In the genomic region with DNA sequence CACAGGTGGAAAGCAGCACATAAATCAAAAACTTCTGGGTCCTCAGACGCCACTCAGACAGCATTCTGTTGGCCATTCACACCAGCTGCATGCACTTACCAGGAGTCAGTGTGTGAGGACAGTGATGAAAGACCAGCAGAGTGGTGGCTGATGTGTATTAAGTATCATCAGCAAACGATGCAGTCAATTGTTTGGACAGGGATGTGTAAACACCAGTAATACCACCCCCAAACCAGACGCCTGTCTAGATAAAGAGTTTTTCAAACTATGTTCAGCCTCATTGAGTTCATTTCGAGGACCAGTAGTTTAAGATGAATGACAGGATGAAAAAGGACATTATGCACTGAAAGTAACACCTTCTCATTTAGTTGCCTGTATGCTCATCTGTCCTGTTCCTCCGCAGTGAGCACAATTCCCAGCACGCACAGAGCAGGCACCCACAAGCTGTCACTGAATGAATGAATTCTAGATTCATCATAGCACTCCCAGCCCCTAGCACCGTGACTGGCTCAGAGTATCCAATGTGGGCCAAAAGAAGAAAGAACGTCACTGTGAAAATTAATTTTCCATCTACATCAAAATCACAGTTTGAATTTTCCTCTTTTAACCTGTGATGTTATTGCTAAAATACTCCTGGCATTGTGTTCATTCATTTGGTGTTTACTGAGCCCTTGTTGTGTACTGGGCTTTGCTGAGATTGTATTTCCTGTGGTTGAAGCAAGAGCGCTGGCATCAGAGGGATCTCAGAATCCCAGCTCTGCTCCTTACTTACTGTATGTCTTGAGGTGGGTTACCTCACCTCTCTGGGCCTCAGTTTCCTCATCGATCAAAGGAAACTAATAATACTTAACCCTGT, we compare ENCODE assay signal across 17 cellular contexts.
DNase-seq lines count a peak whose midpoint lies in the region; ATAC-seq and TF ChIP-seq lines count a peak whose summit lies in the region.
"Had no signal": no experiment of that assay in that cellular context is flagged by ENCODE, and none has a peak within 500 bp of the region (broad histone marks: within the 10 kb centered on the region; RNA-seq: fewer than 3 reads in every experiment).

No MANE protein-coding gene starts in this region.

- no peaks in the 10 kb centered on the region for H3K27me3 ChIP-seq in hepatocyte
- H3K27me3 ChIP-seq in Peyer's patch = no peaks in the 10 kb centered on the region

- no peaks in the 10 kb centered on the region for H3K9me3 Mint-ChIP-seq in activated naive CD4-positive, alpha-beta T cell treated with anti-CD3 and anti-CD28 coated beads, Interleukin-2, amount 10 ng/mL, durations not matched to agents 7 days and 5 days
- H3K9me3 Mint-ChIP-seq: stimulated activated naive CD8-positive, alpha-beta T cell treated with anti-CD3 and anti-CD28 coated beads, Interleukin-15, Interleukin-2, amounts not matched to agents 100 ng/mL and 50 ng/mL, for 24 hours had no signal

- no peaks in the 10 kb centered on the region for H3K36me3 Mint-ChIP-seq in activated naive CD4-positive, alpha-beta T cell treated with anti-CD3 and anti-CD28 coated beads, Interleukin-2, amount 10 ng/mL, durations not matched to agents 7 days and 5 days

- H3K4me3 ChIP-seq in hepatocyte (no peak overlapping the region), Peyer's patch (no peak overlapping the region)

- H3K27ac ChIP-seq in hepatocyte (no peak overlapping the region), Peyer's patch (no peak overlapping the region)
- H3K27ac ChIP-seq: parathyroid adenoma had no signal

- H3K4me2 ChIP-seq in hepatocyte = no peak overlapping the region

- H3K9me3 ChIP-seq in hepatocyte (ENCODE audit: low read depth) (no peaks in the 10 kb centered on the region), Peyer's patch (no peaks in the 10 kb centered on the region)

- CTCF ChIA-PET in activated naive CD4-positive, alpha-beta T cell treated with anti-CD3 and anti-CD28 coated beads, Interleukin-2, amount 10 ng/mL, durations not matched to agents 7 days and 5 days (lab: Charles Lee) = no interaction called here

- TF ChIP-seq CTCF in hepatocyte (IDR thresholded peaks at IDR 0.05; ENCODE audit: poor library complexity) (no peak), Peyer's patch (IDR thresholded peaks at IDR 0.05) (no peak)

- H3K36me3 ChIP-seq in hepatocyte (replicated peaks; ENCODE audit: insufficient read depth, low read depth) (no peaks in the 10 kb centered on the region), Peyer's patch (no peaks in the 10 kb centered on the region)

- no peaks in the 10 kb centered on the region for H4K20me1 ChIP-seq in hepatocyte (ENCODE audit: insufficient read depth, poor library complexity, severe bottlenecking)

- peak; percentile 91 for DNase-seq in Caki2 (ENCODE audit: low read depth)
- DNase-seq in NCI-H1417 (lab: John Stamatoyannopoulos, UW) = peak; percentile 85 to 98 (median 98)
- DNase-seq in NCI-H510A treated with DMSO at 0.1 percent for 48 hours (lab: John Stamatoyannopoulos, UW) = peak; percentile 99
- DNase-seq in kidney tubule cell (ENCODE audit: low spot score) = peak; percentile 57
- DNase-seq in hepatocyte (ENCODE audit: low spot score) = no peak
- no peak for DNase-seq in Peyer's patch
- DNase-seq in activated naive CD4-positive, alpha-beta T cell treated with anti-CD3 and anti-CD28 coated beads, Interleukin-2, amount 10 ng/mL, durations not matched to agents 7 days and 5 days = no peak
- DNase-seq: activated CD8-positive, alpha-beta memory T cell treated with anti-CD3 and anti-CD28 coated beads, Interleukin-2, amount 50 U/mL, for 4 hours; activated naive CD4-positive, alpha-beta T cell; Calu3; cortex of kidney; left cardiac atrium; Right ventricle myocardium superior; T-helper 9 cell had no signal

- H3K9me2 ChIP-seq in hepatocyte (replicated peaks; ENCODE audit: insufficient read depth) = no peaks in the 10 kb centered on the region

- 68% methylated on average over 10 of the region's 10 CpGs for WGBS in hepatocyte (ENCODE audit: low lambda C conversion rate, missing lambda C conversion rate)

- H3K4me3 Mint-ChIP-seq in activated naive CD4-positive, alpha-beta T cell treated with anti-CD3 and anti-CD28 coated beads, Interleukin-2, amount 10 ng/mL, durations not matched to agents 7 days and 5 days = no peak overlapping the region
- H3K4me3 Mint-ChIP-seq: stimulated activated naive CD8-positive, alpha-beta T cell treated with anti-CD3 and anti-CD28 coated beads, Interleukin-15, Interleukin-2, amounts not matched to agents 100 ng/mL and 50 ng/mL, for 24 hours had no signal

- no peak for ATAC-seq in SK-N-SH treated with all-trans-retinoic acid at 6 μM for 48 hours

- H3K4me1 ChIP-seq in hepatocyte (ENCODE audit: insufficient read depth) (no peaks in the 10 kb centered on the region), Peyer's patch (no peaks in the 10 kb centered on the region)
- H3K4me1 ChIP-seq: parathyroid adenoma had no signal

- no peak overlapping the region for H2AFZ ChIP-seq in hepatocyte
- H2AFZ ChIP-seq: parathyroid adenoma had no signal

- H3K4me1 Mint-ChIP-seq in activated naive CD4-positive, alpha-beta T cell treated with anti-CD3 and anti-CD28 coated beads, Interleukin-2, amount 10 ng/mL, durations not matched to agents 7 days and 5 days = no peaks in the 10 kb centered on the region

- TF ChIP-seq POLR2A in Peyer's patch (IDR thresholded peaks at IDR 0.05) = no peak

- in situ Hi-C loops in Caki2 (cut with HindIII; ENCODE audit: low pct_unique_long_range_greater_than_20kb, low sequenced_read_pairs) = no loop called here

- no peaks in the 10 kb centered on the region for H3K27me3 Mint-ChIP-seq in activated naive CD4-positive, alpha-beta T cell treated with anti-CD3 and anti-CD28 coated beads, Interleukin-2, amount 10 ng/mL, durations not matched to agents 7 days and 5 days

- H3K27ac Mint-ChIP-seq in activated naive CD4-positive, alpha-beta T cell treated with anti-CD3 and anti-CD28 coated beads, Interleukin-2, amount 10 ng/mL, durations not matched to agents 7 days and 5 days = no peak overlapping the region
- H3K27ac Mint-ChIP-seq: stimulated activated naive CD8-positive, alpha-beta T cell treated with anti-CD3 and anti-CD28 coated beads, Interleukin-15, Interleukin-2, amounts not matched to agents 100 ng/mL and 50 ng/mL, for 24 hours had no signal

- H3K79me2 ChIP-seq in hepatocyte = no peaks in the 10 kb centered on the region
- H3K79me2 ChIP-seq: parathyroid adenoma had no signal

TF ChIP-seq in SK-N-SH treated with all-trans-retinoic acid at 6 μM for 48 hours, 23 proteins besides CTCF, POLR2A, EP300 and RAD21 (continues in another document):
- TF ChIP-seq ZFP30 (CRISPR knock-in tag; IDR thresholded peaks at IDR 0.05) = no peak
- TF ChIP-seq SNAI2 (CRISPR knock-in tag; IDR thresholded peaks at IDR 0.05) = no peak
- TF ChIP-seq, protein P1, sequence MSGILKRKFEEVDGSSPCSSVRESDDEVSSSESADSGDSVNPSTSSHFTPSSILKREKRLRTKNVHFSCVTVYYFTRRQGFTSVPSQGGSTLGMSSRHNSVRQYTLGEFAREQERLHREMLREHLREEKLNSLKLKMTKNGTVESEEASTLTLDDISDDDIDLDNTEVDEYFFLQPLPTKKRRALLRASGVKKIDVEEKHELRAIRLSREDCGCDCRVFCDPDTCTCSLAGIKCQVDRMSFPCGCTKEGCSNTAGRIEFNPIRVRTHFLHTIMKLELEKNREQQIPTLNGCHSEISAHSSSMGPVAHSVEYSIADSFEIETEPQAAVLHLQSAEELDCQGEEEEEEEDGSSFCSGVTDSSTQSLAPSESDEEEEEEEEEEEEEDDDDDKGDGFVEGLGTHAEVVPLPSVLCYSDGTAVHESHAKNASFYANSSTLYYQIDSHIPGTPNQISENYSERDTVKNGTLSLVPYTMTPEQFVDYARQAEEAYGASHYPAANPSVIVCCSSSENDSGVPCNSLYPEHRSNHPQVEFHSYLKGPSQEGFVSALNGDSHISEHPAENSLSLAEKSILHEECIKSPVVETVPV (CRISPR knock-in tag; IDR thresholded peaks at IDR 0.05) = no peak
- TF ChIP-seq, protein P2, sequence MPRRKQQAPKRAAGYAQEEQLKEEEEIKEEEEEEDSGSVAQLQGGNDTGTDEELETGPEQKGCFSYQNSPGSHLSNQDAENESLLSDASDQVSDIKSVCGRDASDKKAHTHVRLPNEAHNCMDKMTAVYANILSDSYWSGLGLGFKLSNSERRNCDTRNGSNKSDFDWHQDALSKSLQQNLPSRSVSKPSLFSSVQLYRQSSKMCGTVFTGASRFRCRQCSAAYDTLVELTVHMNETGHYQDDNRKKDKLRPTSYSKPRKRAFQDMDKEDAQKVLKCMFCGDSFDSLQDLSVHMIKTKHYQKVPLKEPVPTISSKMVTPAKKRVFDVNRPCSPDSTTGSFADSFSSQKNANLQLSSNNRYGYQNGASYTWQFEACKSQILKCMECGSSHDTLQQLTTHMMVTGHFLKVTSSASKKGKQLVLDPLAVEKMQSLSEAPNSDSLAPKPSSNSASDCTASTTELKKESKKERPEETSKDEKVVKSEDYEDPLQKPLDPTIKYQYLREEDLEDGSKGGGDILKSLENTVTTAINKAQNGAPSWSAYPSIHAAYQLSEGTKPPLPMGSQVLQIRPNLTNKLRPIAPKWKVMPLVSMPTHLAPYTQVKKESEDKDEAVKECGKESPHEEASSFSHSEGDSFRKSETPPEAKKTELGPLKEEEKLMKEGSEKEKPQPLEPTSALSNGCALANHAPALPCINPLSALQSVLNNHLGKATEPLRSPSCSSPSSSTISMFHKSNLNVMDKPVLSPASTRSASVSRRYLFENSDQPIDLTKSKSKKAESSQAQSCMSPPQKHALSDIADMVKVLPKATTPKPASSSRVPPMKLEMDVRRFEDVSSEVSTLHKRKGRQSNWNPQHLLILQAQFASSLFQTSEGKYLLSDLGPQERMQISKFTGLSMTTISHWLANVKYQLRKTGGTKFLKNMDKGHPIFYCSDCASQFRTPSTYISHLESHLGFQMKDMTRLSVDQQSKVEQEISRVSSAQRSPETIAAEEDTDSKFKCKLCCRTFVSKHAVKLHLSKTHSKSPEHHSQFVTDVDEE (CRISPR knock-in tag; IDR thresholded peaks at IDR 0.05) = no peak
- TF ChIP-seq CSDC2 (CRISPR knock-in tag; IDR thresholded peaks at IDR 0.05) = no peak
- TF ChIP-seq PPARA (CRISPR knock-in tag; IDR thresholded peaks at IDR 0.05; ENCODE audit: borderline replicate concordance) = no peak
- TF ChIP-seq ZNF8 (CRISPR knock-in tag; IDR thresholded peaks at IDR 0.05) = no peak
- no peak for TF ChIP-seq POU6F1 (CRISPR knock-in tag; IDR thresholded peaks at IDR 0.05; ENCODE audit: borderline replicate concordance, low read depth)

Comparison
In these comparisons a context has a peak if more than half of its experiments do, and no peak if none do; other contexts are left out.
1. DNase-seq: peak in Caki2 (single experiment), NCI-H1417 (3 of 3), NCI-H510A treated with DMSO at 0.1 percent for 48 hours (single experiment) and kidney tubule cell (single experiment); none in hepatocyte (single experiment), Peyer's patch (0 of 3) and activated naive CD4-positive, alpha-beta T cell treated with anti-CD3 and anti-CD28 coated beads, Interleukin-2, amount 10 ng/mL, durations not matched to agents 7 days and 5 days (single experiment).